Comparison of ENCODE assay signal across 35 cellular contexts in the genomic region with DNA sequence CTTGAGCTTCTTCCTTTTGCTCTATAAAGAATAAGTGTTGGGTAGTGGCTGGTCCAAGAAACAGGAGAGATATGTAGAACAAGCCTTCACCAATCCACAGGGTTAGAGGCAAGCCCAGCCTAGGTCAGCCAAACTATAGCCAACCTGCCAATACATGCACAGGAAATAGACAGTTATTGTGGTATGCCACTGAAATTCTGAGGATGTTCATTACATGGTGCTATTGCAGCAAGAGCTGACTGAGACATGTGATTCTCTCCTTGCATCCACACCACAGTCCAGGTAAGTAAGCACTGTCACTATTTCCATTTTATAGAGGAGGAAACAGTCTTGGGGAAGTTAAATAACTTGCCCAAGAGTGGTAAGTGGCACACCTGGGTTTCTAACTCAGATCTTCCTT.
A peak's percentile ranks its signal among the peaks of the same experiment; 100 is the strongest.
DNase-seq lines count a peak whose midpoint lies in the region; ATAC-seq, FAIRE-seq and TF ChIP-seq lines count a peak whose summit lies in the region.
"Had no signal": no experiment of that assay in that cellular context is flagged by ENCODE, and none has a peak within 500 bp of the region (broad histone marks: within the 10 kb centered on the region; RNA-seq: fewer than 3 reads in every experiment).

No MANE protein-coding gene starts in this region.

- in situ Hi-C loops in HepG2 (cut with HindIII; ENCODE audit: extremely low pct_ligation_motif_present, low pct_unique_long_range_greater_than_20kb), result no loop called here

- no peaks in the 10 kb centered on the region for H3K9me3 ChIP-seq in SK-N-SH
- no peaks in the 10 kb centered on the region for H3K9me3 ChIP-seq in HepG2 (ENCODE audit: low read length)
- no peaks in the 10 kb centered on the region for H3K9me3 ChIP-seq in right lobe of liver
- H3K9me3 ChIP-seq: A549, BE2C, BLaER1, Caco-2 had no signal

- H2AFZ ChIP-seq in SK-N-SH (ENCODE audit: low read depth) (no peak overlapping the region), HepG2 (ENCODE audit: low read length) (no peak overlapping the region)

- no peaks in the 10 kb centered on the region; a peak in 1 of 4 replicates for H3K4me1 ChIP-seq in SK-N-SH (ENCODE audit: control insufficient read depth in 1 of 2, insufficient read depth in 2 of 2, low read depth in 1 of 2, low read length in 1 of 2)
- H3K4me1 ChIP-seq in HepG2 (ENCODE audit: insufficient read depth, low read length), result no peaks in the 10 kb centered on the region
- H3K4me1 ChIP-seq in right lobe of liver, result no peaks in the 10 kb centered on the region
- H3K4me1 ChIP-seq: A549; BE2C; BLaER1; BLaER1 treated with 17β-estradiol and CSF1 and Interleukin-3, amounts not matched to agents 10 nM and 100 nM; Caco-2 had no signal

- H3K27me3 ChIP-seq in SK-N-SH (ENCODE audit: insufficient read depth), result no peaks in the 10 kb centered on the region
- H3K27me3 ChIP-seq in HepG2 (ENCODE audit: control insufficient read depth in 1 of 2, insufficient read depth in 2 of 2, low read length in 2 of 2), result peaks cover 1 to 18% of the 10 kb centered on the region in 2 experiments; a peak in 3 of 5 replicates
- H3K27me3 ChIP-seq in right lobe of liver, result no peaks in the 10 kb centered on the region
- H3K27me3 ChIP-seq: BE2C; BLaER1; BLaER1 treated with 17β-estradiol and CSF1 and Interleukin-3, amounts not matched to agents 10 nM and 100 nM had no signal

- no peak for TF ChIP-seq RAD21 in SK-N-SH (IDR thresholded peaks at IDR 0.05; ENCODE audit: low read length)
- no peak for TF ChIP-seq RAD21 in HepG2 (CRISPR knock-in tag; IDR thresholded peaks at IDR 0.05)

- H3K4me2 ChIP-seq in SK-N-SH (no peak overlapping the region), HepG2 (ENCODE audit: low read depth, low read length) (no peak overlapping the region)
- H3K4me2 ChIP-seq: A549; BLaER1; BLaER1 treated with 17β-estradiol and CSF1 and Interleukin-3, amounts not matched to agents 10 nM and 100 nM had no signal

- H3K9ac ChIP-seq in SK-N-SH (no peak overlapping the region), HepG2 (ENCODE audit: insufficient read depth, low read depth, low read length) (no peak overlapping the region)
- H3K9ac ChIP-seq: BLaER1; BLaER1 treated with 17β-estradiol and CSF1 and Interleukin-3, amounts not matched to agents 10 nM and 100 nM had no signal

- no peak for TF ChIP-seq EP300 in SK-N-SH (IDR thresholded peaks at IDR 0.05; ENCODE audit: borderline replicate concordance in 1 of 2, low read depth in 1 of 2, low read length in 1 of 2)
- TF ChIP-seq EP300 in HepG2 (IDR thresholded peaks at IDR 0.05; ENCODE audit: low read depth in 2 of 2, low read length in 2 of 2), result no peak
- no peak for TF ChIP-seq EP300 in HepG2 (CRISPR knock-in tag; IDR thresholded peaks at IDR 0.05; ENCODE audit: borderline replicate concordance)

- no peak overlapping the region for H3K4me3 Mint-ChIP-seq in activated CD4-positive, alpha-beta T cell treated with anti-CD3 and anti-CD28 coated beads, Interleukin-2, amount 10 ng/mL, durations not matched to agents 24 days and 14 days
- H3K4me3 Mint-ChIP-seq: B cell; CD14-positive monocyte; CD4-positive, alpha-beta memory T cell; CD4-positive, alpha-beta T cell; CD4-positive, CD25-positive, alpha-beta regulatory T cell; CD8-positive, alpha-beta memory T cell; CD8-positive, alpha-beta T cell had no signal

- POLR2A ChIA-PET in SK-N-SH (lab: Yijun Ruan, JAX), result no interaction called here
- POLR2A ChIA-PET in HepG2 (lab: Yijun Ruan, JAX), result no interaction called here

- H3K36me3 Mint-ChIP-seq in activated CD4-positive, alpha-beta T cell treated with anti-CD3 and anti-CD28 coated beads, Interleukin-2, amount 10 ng/mL, durations not matched to agents 24 days and 14 days (ENCODE audit: low read depth), result no peaks in the 10 kb centered on the region
- H3K36me3 Mint-ChIP-seq: CD14-positive monocyte; CD4-positive, alpha-beta memory T cell; CD4-positive, CD25-positive, alpha-beta regulatory T cell; CD8-positive, alpha-beta memory T cell; CD8-positive, alpha-beta T cell had no signal

- no peaks in the 10 kb centered on the region for H3K27me3 Mint-ChIP-seq in activated CD4-positive, alpha-beta T cell treated with anti-CD3 and anti-CD28 coated beads, Interleukin-2, amount 10 ng/mL, durations not matched to agents 24 days and 14 days

- H3K9me2 ChIP-seq in SK-N-SH, result no peaks in the 10 kb centered on the region

- H3K4me3 ChIP-seq in SK-N-SH (ENCODE audit: low read depth in 2 of 2, low read length in 1 of 2) (no peak overlapping the region), HepG2 (replicated peaks in 1 of 3; ENCODE audit: insufficient read depth in 1 of 3, low read depth in 2 of 3, low read length in 3 of 3) (no peak overlapping the region), right lobe of liver (no peak overlapping the region)
- H3K4me3 ChIP-seq: A549; BLaER1; BLaER1 treated with 17β-estradiol and CSF1 and Interleukin-3, amounts not matched to agents 10 nM and 100 nM had no signal

- CTCF ChIA-PET in SK-N-SH (lab: Yijun Ruan, JAX) (interaction anchor here (1.3 kb wide), 1 partner anchor 591 kb away, joined by 3 read pairs; no protein-coding TSS in a partner anchor), HepG2 (lab: Yijun Ruan, JAX; ENCODE audit: low intra/inter-chr PET ratio, low total read pairs) (no interaction called here)

- intact Hi-C loops in activated CD4-positive, alpha-beta T cell treated with anti-CD3 and anti-CD28 coated beads, Interleukin-2, amount 10 ng/mL, durations not matched to agents 24 days and 14 days (cut with micrococcal nuclease), result no loop called here
- intact Hi-C loops in HepG2 (cut with micrococcal nuclease; ENCODE audit: unreplicated experiment) (no loop called here), right lobe of liver (cut with DNase I) (no loop called here)

- H3K9me3 Mint-ChIP-seq in activated CD4-positive, alpha-beta T cell treated with anti-CD3 and anti-CD28 coated beads, Interleukin-2, amount 10 ng/mL, durations not matched to agents 24 days and 14 days, result no peaks in the 10 kb centered on the region

- H3K4me1 Mint-ChIP-seq in activated CD4-positive, alpha-beta T cell treated with anti-CD3 and anti-CD28 coated beads, Interleukin-2, amount 10 ng/mL, durations not matched to agents 24 days and 14 days, result no peaks in the 10 kb centered on the region
- H3K4me1 Mint-ChIP-seq: B cell; CD14-positive monocyte; CD4-positive, alpha-beta memory T cell; CD4-positive, CD25-positive, alpha-beta regulatory T cell; CD8-positive, alpha-beta memory T cell had no signal

- no peak for TF ChIP-seq CTCF in SK-N-SH (IDR thresholded peaks at IDR 0.05)
- no peak for TF ChIP-seq CTCF in HepG2 (CRISPR knock-in tag; IDR thresholded peaks at IDR 0.05)
- no peak for TF ChIP-seq CTCF in right lobe of liver (IDR thresholded peaks at IDR 0.05)

- no peaks in the 10 kb centered on the region for H3K79me2 ChIP-seq in SK-N-SH (ENCODE audit: insufficient read depth)
- H3K79me2 ChIP-seq in HepG2 (ENCODE audit: insufficient read depth, low read length), result no peaks in the 10 kb centered on the region

- H4K20me1 ChIP-seq in SK-N-SH (ENCODE audit: insufficient read depth) (no peaks in the 10 kb centered on the region), HepG2 (ENCODE audit: insufficient read depth, low read length) (no peaks in the 10 kb centered on the region)
- H4K20me1 ChIP-seq: BLaER1; BLaER1 treated with 17β-estradiol and CSF1 and Interleukin-3, amounts not matched to agents 10 nM and 100 nM had no signal

- FAIRE-seq in HepG2 (lab: Jason Lieb, UNC), result no peak
- FAIRE-seq: A204.1, A549, D721Med had no signal

- ATAC-seq in SK-N-SH treated with all-trans-retinoic acid at 6 μM for 48 hours, result no peak
- no peak for ATAC-seq in HepG2
- no peak for ATAC-seq in right lobe of liver
- ATAC-seq: A549; CD8-positive, alpha-beta T cell had no signal

- DNase-seq in SK-N-SH (no peak), HepG2 (ENCODE audit: low spot score) (no peak), right lobe of liver (no peak)
- peak; percentile 12 for DNase-seq in activated CD4-positive, alpha-beta T cell treated with anti-CD3 and anti-CD28 coated beads, Interleukin-2, amount 10 ng/mL, durations not matched to agents 24 days and 14 days
- no peak for DNase-seq in activated CD4-positive, alpha-beta T cell treated with anti-CD3 and anti-CD28 coated beads, Interleukin-2, amount 50 U/mL, for 48 hours
- DNase-seq: 8988T; ACHN; AML-193; BE2C; C1 segment of cervical spinal cord; Caco-2; Calu3; CD4-positive, alpha-beta memory T cell; CD4-positive, alpha-beta T cell; CD4-positive, CD25-positive, alpha-beta regulatory T cell; CD8-positive, alpha-beta memory T cell; CD8-positive, alpha-beta T cell; COR-L47; DMS 273 treated with DMSO at 0.1 percent for 48 hours; DMS153; DMS53; DMS79; DMS79 treated with DMSO at 0.1 percent for 48 hours; DND-41; EL had no signal

- H3K36me3 ChIP-seq in SK-N-SH (replicated peaks in 1 of 2; ENCODE audit: control insufficient read depth in 1 of 2, insufficient read depth in 2 of 2, low read length in 1 of 2) (no peaks in the 10 kb centered on the region), HepG2 (replicated peaks in 1 of 2; ENCODE audit: control insufficient read depth in 1 of 2, insufficient read depth in 2 of 2, low read length in 2 of 2) (no peaks in the 10 kb centered on the region), right lobe of liver (no peaks in the 10 kb centered on the region)
- H3K36me3 ChIP-seq: BE2C; BLaER1; BLaER1 treated with 17β-estradiol and CSF1 and Interleukin-3, amounts not matched to agents 10 nM and 100 nM had no signal

- H3K27ac Mint-ChIP-seq in activated CD4-positive, alpha-beta T cell treated with anti-CD3 and anti-CD28 coated beads, Interleukin-2, amount 10 ng/mL, durations not matched to agents 24 days and 14 days, result no peak overlapping the region
- H3K27ac Mint-ChIP-seq: B cell; CD14-positive monocyte; CD4-positive, alpha-beta memory T cell; CD4-positive, alpha-beta T cell; CD4-positive, CD25-positive, alpha-beta regulatory T cell; CD8-positive, alpha-beta memory T cell; CD8-positive, alpha-beta T cell had no signal

- no TSS peak for BruUV-seq in HepG2 (replicated peaks; lab: Mats Ljungman, UMichigan)

- no peaks in the 10 kb centered on the region for H3F3A ChIP-seq in SK-N-SH (replicated peaks; ENCODE audit: insufficient read depth)

- TF ChIP-seq POLR2A in HepG2 (IDR thresholded peaks at IDR 0.05; ENCODE audit: insufficient read depth in 1 of 2, low read depth in 2 of 2, low read length in 2 of 2), result no peak
- no peak for TF ChIP-seq POLR2A in right lobe of liver (IDR thresholded peaks at IDR 0.05)

- H3K27ac ChIP-seq in SK-N-SH (ENCODE audit: low read depth in 2 of 2, low read length in 1 of 2) (no peak overlapping the region), HepG2 (ENCODE audit: extremely low read length, insufficient read depth, low read length) (no peak overlapping the region), right lobe of liver (no peak overlapping the region)
- H3K27ac ChIP-seq: 22Rv1; A549; BLaER1; BLaER1 treated with 17β-estradiol and CSF1 and Interleukin-3, amounts not matched to agents 10 nM and 100 nM; C4-2B had no signal

TF ChIP-seq in SK-N-SH treated with all-trans-retinoic acid at 6 μM for 48 hours, 23 proteins besides CTCF, POLR2A, EP300 and RAD21 (continues in another document):
- TF ChIP-seq TCF4 (CRISPR knock-in tag; IDR thresholded peaks at IDR 0.05; ENCODE audit: borderline replicate concordance), result no peak

TF ChIP-seq in SK-N-SH, 30 proteins besides CTCF, POLR2A, EP300 and RAD21 (continues in another document):
- no peak for TF ChIP-seq TCF12 (IDR thresholded peaks at IDR 0.05)

TF ChIP-seq in HepG2, 621 proteins besides CTCF, POLR2A, EP300 and RAD21 (continues in another document):
- TF ChIP-seq ZNF558 (CRISPR knock-in tag; IDR thresholded peaks at IDR 0.05; ENCODE audit: borderline replicate concordance) (no peak), GATAD2A (CRISPR knock-in tag; IDR thresholded peaks at IDR 0.05) (no peak)
